ENCODE assay signal across 18 cellular contexts in the genomic region with DNA sequence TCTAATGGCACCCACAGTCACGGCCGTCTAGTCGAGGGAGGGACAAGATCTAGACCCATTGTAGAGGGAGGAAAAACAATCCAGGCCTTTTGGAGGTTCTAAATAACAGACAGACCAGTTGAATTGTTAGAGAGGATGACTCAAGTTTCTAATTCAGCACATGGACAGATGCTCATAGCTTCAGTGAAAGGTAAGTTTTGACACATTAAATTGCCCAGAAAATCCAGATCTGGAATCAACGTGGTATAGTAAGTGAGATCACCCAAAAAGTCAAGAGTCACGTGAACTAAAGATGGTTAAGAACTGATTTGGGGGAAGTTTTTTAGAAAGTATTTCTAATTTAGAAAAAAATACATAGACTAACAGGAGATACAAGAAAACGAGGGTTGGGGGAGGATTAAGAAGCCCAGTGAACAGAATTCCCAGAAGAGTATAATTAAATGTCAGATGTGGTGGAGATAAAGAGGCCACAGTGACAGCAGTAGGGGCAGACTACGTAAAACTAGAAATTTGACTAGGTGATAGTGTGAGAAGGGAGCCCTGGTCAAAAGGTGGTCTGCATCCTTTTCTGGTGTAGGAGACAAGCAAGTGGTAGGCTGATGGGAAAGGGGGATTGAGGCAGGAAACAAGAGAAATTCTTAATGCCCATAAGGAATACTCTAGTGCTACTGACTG. TPM values are rescaled to one million over a fixed set of nuclear protein-coding genes. Genes with fewer than 3 reads are reported as not detected.
A peak's percentile ranks its signal among the peaks of the same experiment; 100 is the strongest.
DNase-seq lines count a peak whose midpoint lies in the region; ATAC-seq and TF ChIP-seq lines count a peak whose summit lies in the region.
"Had no signal": no experiment of that assay in that cellular context is flagged by ENCODE, and none has a peak within 500 bp of the region (broad histone marks: within the 10 kb centered on the region; RNA-seq: fewer than 3 reads in every experiment).

No MANE protein-coding gene starts in this region.

- no peak for DNase-seq in activated naive CD4-positive, alpha-beta T cell treated with anti-CD3 and anti-CD28 coated beads, Interleukin-2, amount 50 U/mL, for 72 hours (ENCODE audit: low spot score in 2 of 2)
- no peak for DNase-seq in activated naive CD4-positive, alpha-beta T cell treated with anti-CD3 and anti-CD28 coated beads, Interleukin-2, amount 50 U/mL, for 16 hours
- no peak for DNase-seq in activated naive CD8-positive, alpha-beta T cell treated with anti-CD3 and anti-CD28 coated beads for 36 hours
- DNase-seq in naive B cell (no peak), tibial nerve (ENCODE audit: low spot score in 2 of 2) (no peak), NCI-H187 treated with DMSO at 0.1 percent for 48 hours (lab: John Stamatoyannopoulos, UW) (no peak)
- DNase-seq in activated effector memory CD4-positive, alpha-beta T cell treated with anti-CD3 and anti-CD28 coated beads, Interleukin-2, amount 50 U/mL, for 16 hours, result no peak
- DNase-seq: activated CD4-positive, alpha-beta T cell treated with anti-CD3 and anti-CD28 coated beads, Interleukin-2, amount 50 U/mL, for 48 hours; aorta; cerebellar nuclear complex; endodermal cell; glutamatergic neuron; left lung; NCI-H2029 treated with DMSO at 0.1 percent for 48 hours; NK-92 treated with Interleukin-12 subunit alpha and Interleukin-12 subunit beta, amount 100 ng/mL, for 24 hours; spleen; stimulated activated CD8-positive, alpha-beta memory T cell treated with anti-CD3 and anti-CD28 coated beads, Interleukin-4, amount 100 ng/mL, for 48 hours had no signal

- H3K9me3 Mint-ChIP-seq in activated naive CD4-positive, alpha-beta T cell treated with anti-CD3 and anti-CD28 coated beads, Interleukin-2, amount 50 U/mL, for 72 hours, result no peaks in the 10 kb centered on the region
- H3K9me3 Mint-ChIP-seq in activated naive CD8-positive, alpha-beta T cell treated with anti-CD3 and anti-CD28 coated beads for 36 hours, result no peaks in the 10 kb centered on the region
- H3K9me3 Mint-ChIP-seq in naive B cell, result no peaks in the 10 kb centered on the region
- H3K9me3 Mint-ChIP-seq: endodermal cell had no signal

- no peak for TF ChIP-seq EP300 in tibial nerve (IDR thresholded peaks at IDR 0.05)

- no peak overlapping the region for H3K4me3 ChIP-seq in tibial nerve
- H3K4me3 ChIP-seq: left lung, spleen had no signal

- H3K36me3 Mint-ChIP-seq in activated naive CD4-positive, alpha-beta T cell treated with anti-CD3 and anti-CD28 coated beads, Interleukin-2, amount 50 U/mL, for 72 hours, result peaks cover 0 to 6% of the 10 kb centered on the region in 2 donors
- H3K36me3 Mint-ChIP-seq in activated naive CD8-positive, alpha-beta T cell treated with anti-CD3 and anti-CD28 coated beads for 36 hours, result peaks cover 14% of the 10 kb centered on the region
- H3K36me3 Mint-ChIP-seq in naive B cell, result peaks cover 20 to 25% of the 10 kb centered on the region in 2 donors

- peak overlapping the region; percentile 45 to 49 for H3K27ac Mint-ChIP-seq in activated naive CD4-positive, alpha-beta T cell treated with anti-CD3 and anti-CD28 coated beads, Interleukin-2, amount 50 U/mL, for 72 hours
- H3K27ac Mint-ChIP-seq in activated naive CD8-positive, alpha-beta T cell treated with anti-CD3 and anti-CD28 coated beads for 36 hours, result peak overlapping the region; percentile 42
- peak overlapping the region in 5 of 6 donors; percentile 12 to 67 (median 60) for H3K27ac Mint-ChIP-seq in naive B cell
- H3K27ac Mint-ChIP-seq: endodermal cell had no signal

- H3K4me3 Mint-ChIP-seq in activated naive CD8-positive, alpha-beta T cell treated with anti-CD3 and anti-CD28 coated beads for 36 hours, result no peak overlapping the region
- H3K4me3 Mint-ChIP-seq in naive B cell, result no peak overlapping the region
- H3K4me3 Mint-ChIP-seq: endodermal cell had no signal

- H3K4me1 Mint-ChIP-seq in activated naive CD8-positive, alpha-beta T cell treated with anti-CD3 and anti-CD28 coated beads for 36 hours, result peaks cover 10% of the 10 kb centered on the region
- H3K4me1 Mint-ChIP-seq in naive B cell, result peaks cover 0 to 8% (median 5%) of the 10 kb centered on the region in 3 donors
- H3K4me1 Mint-ChIP-seq: endodermal cell had no signal

- no peaks in the 10 kb centered on the region for H3K27me3 ChIP-seq in tibial nerve
- H3K27me3 ChIP-seq: left lung, spleen had no signal

- H3K27me3 Mint-ChIP-seq in activated naive CD8-positive, alpha-beta T cell treated with anti-CD3 and anti-CD28 coated beads for 36 hours, result no peaks in the 10 kb centered on the region
- H3K27me3 Mint-ChIP-seq in naive B cell, result no peaks in the 10 kb centered on the region

- ATAC-seq in activated naive CD4-positive, alpha-beta T cell treated with anti-CD3 and anti-CD28 coated beads, Interleukin-2, amount 50 U/mL, for 72 hours, result no peak
- ATAC-seq in naive B cell (ENCODE audit: low read depth in 2 of 2), result no peak
- ATAC-seq in GM19397 (IDR thresholded peaks at IDR 0.05; ENCODE audit: unreplicated experiment), result no peak
- ATAC-seq: left lung had no signal

- H3K36me3 ChIP-seq in tibial nerve, result peaks cover 0 to 95% (median 13%) of the 10 kb centered on the region in 3 donors

- TF ChIP-seq POLR2A in tibial nerve (IDR thresholded peaks at IDR 0.05), result no peak

- H3K4me1 ChIP-seq in tibial nerve, result peaks cover 0 to 7% (median 0%) of the 10 kb centered on the region in 4 donors
- H3K4me1 ChIP-seq: left lung, spleen had no signal

- peak overlapping the region in 3 of 4 donors; percentile 10 to 54 (median 18) for H3K27ac ChIP-seq in tibial nerve
- H3K27ac ChIP-seq: left lung, spleen had no signal

- no peak for TF ChIP-seq CTCF in tibial nerve (IDR thresholded peaks at IDR 0.05)

- no peaks in the 10 kb centered on the region for H3K9me3 ChIP-seq in tibial nerve
- H3K9me3 ChIP-seq: left lung, spleen had no signal

- 65 to 70% methylated on average over 7 of the region's 7 CpGs for WGBS in tibial nerve, 2 donors

RNA-seq across cellular contexts. Expression of a gene that starts 47.1 kb away (rescaled TPM):
- total RNA-seq in activated naive CD4-positive, alpha-beta T cell treated with anti-CD3 and anti-CD28 coated beads, Interleukin-2, amount 50 U/mL, for 72 hours, result 10 to 100 TPM; 25.4 to 35.0 TPM
- total RNA-seq in activated naive CD8-positive, alpha-beta T cell treated with anti-CD3 and anti-CD28 coated beads for 36 hours, result 10 to 100 TPM; 20.4 to 23.6 TPM
- 10 to 100 TPM; 19.0 to 35.7 (median 21.1) TPM for polyA plus RNA-seq in naive B cell (ENCODE audit: low read depth in 6 of 6)
- total RNA-seq in tibial nerve, result 10 to 100 TPM; 57.9 to 82.0 (median 74.2) TPM
